ENCODE assay signal across 16 cellular contexts in the genomic region with DNA sequence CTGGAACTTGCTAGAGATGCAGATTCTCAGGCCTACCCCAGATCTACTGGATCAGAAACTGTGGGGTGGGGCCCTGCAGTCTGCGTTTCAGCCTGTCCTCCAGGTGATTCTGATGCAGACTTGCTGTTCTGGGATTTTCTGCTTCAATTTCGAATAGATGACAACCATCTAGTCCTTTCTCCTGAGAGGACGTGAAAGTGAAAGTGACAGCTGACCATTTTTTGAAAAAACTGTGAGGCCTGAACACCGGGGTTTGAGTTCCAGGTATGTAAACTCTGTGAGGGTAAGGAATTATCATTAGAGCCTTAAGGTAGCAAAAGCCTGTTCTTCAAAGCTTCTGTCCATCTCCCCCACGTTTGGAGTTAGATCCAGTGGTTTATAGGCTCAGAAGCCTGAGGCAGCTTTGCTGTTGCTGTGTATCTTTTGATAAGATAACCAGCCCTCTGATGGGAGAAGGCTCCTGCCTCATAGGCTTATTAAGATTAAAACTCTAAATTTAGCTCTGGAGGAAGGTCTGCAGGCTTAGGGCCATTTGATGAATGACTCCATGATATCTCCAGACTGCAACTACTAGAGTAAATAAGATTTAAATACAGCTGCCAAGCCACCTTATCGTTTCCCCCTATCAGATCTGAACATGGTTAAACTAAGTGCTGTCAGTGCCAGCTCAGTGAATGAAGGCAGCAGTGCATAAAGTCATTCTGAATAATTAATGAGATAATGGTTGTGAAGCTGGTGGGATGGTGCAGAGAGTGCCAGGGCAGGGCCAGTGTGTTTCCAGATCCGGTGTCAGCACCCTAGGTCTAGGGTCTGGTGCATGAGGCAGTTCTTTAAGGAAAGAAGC.
DNase-seq lines count a peak whose midpoint lies in the region; ATAC-seq and TF ChIP-seq lines count a peak whose summit lies in the region.
"Had no signal": no experiment of that assay in that cellular context is flagged by ENCODE, and none has a peak within 500 bp of the region (broad histone marks: within the 10 kb centered on the region; RNA-seq: fewer than 3 reads in every experiment).

No MANE protein-coding gene starts in this region.

- H2AFZ ChIP-seq in OCI-LY3 (ENCODE audit: low read depth, low read length): 0 out of 2 replicates have a peak overlapping the region, but pooled peaks have one; percentile 16

- no peaks in the 10 kb centered on the region for H3K79me2 ChIP-seq in OCI-LY3 (ENCODE audit: low read length)

- no peaks in the 10 kb centered on the region for H3K36me3 ChIP-seq in cardiac muscle cell
- H3K36me3 ChIP-seq in OCI-LY3 (replicated peaks; ENCODE audit: low read depth, low read length): no peaks in the 10 kb centered on the region
- H3K36me3 ChIP-seq in upper lobe of right lung: no peaks in the 10 kb centered on the region
- H3K36me3 ChIP-seq: breast epithelium, HAP-1, left ventricle myocardium inferior had no signal

- H4K20me1 ChIP-seq in OCI-LY3 (ENCODE audit: insufficient read depth, low read length): no peaks in the 10 kb centered on the region

- H3K4me3 ChIP-seq in cardiac muscle cell (no peak overlapping the region), OCI-LY3 (ENCODE audit: low read length) (no peak overlapping the region), upper lobe of right lung (no peak overlapping the region)
- H3K4me3 ChIP-seq: breast epithelium, HAP-1, left ventricle myocardium inferior, psoas muscle had no signal

- H3K27ac ChIP-seq in cardiac muscle cell: peak overlapping the region; percentile 55
- H3K27ac ChIP-seq in OCI-LY3 (ENCODE audit: low read length): no peak overlapping the region
- H3K27ac ChIP-seq in upper lobe of right lung: no peak overlapping the region
- H3K27ac ChIP-seq: breast epithelium, left ventricle myocardium inferior, psoas muscle had no signal

- no peak for TF ChIP-seq CTCF in cardiac muscle cell (IDR thresholded peaks at IDR 0.05; ENCODE audit: low read depth, low read length)
- TF ChIP-seq CTCF in OCI-LY3 (IDR thresholded peaks at IDR 0.05; ENCODE audit: low read depth, low read length): no peak
- no peak for TF ChIP-seq CTCF in upper lobe of right lung (IDR thresholded peaks at IDR 0.05)

- no peak for ATAC-seq in Right ventricle myocardium inferior
- ATAC-seq in upper lobe of right lung: peak; percentile 9
- no peak for ATAC-seq in GM19463 (IDR thresholded peaks at IDR 0.05; ENCODE audit: unreplicated experiment)
- ATAC-seq: natural killer cell, psoas muscle had no signal

- H3K9ac ChIP-seq in OCI-LY3 (ENCODE audit: low read length): no peak overlapping the region

- no peaks in the 10 kb centered on the region for H3K27me3 ChIP-seq in cardiac muscle cell
- H3K27me3 ChIP-seq in OCI-LY3 (ENCODE audit: low read depth, low read length): no peaks in the 10 kb centered on the region
- H3K27me3 ChIP-seq in upper lobe of right lung: no peaks in the 10 kb centered on the region
- H3K27me3 ChIP-seq: breast epithelium had no signal

- H3K4me1 ChIP-seq in cardiac muscle cell (ENCODE audit: low read depth) (peaks cover 30% of the 10 kb centered on the region), OCI-LY3 (ENCODE audit: low read length) (peaks cover 12% of the 10 kb centered on the region), upper lobe of right lung (no peaks in the 10 kb centered on the region)
- H3K4me1 ChIP-seq: breast epithelium, HAP-1, psoas muscle had no signal

- H3K9me3 ChIP-seq in cardiac muscle cell (ENCODE audit: low read depth) (no peaks in the 10 kb centered on the region), OCI-LY3 (ENCODE audit: insufficient read depth, low read length) (no peaks in the 10 kb centered on the region), upper lobe of right lung (no peaks in the 10 kb centered on the region)
- H3K9me3 ChIP-seq: breast epithelium, HAP-1, psoas muscle had no signal

- peak overlapping the region; percentile 32 for H3K4me2 ChIP-seq in OCI-LY3 (ENCODE audit: low read length)

- peak in 1 of 2 donors; percentile 44 for DNase-seq in cardiac muscle cell (ENCODE audit: low read depth in 1 of 2, low spot score in 1 of 2)
- no peak for DNase-seq in Right ventricle myocardium inferior (ENCODE audit: missing footprints)
- peak; percentile 73 for DNase-seq in NCI-H2081 treated with DMSO at 0.1 percent for 48 hours (lab: John Stamatoyannopoulos, UW)
- no peak for DNase-seq in upper lobe of right lung
- DNase-seq in NCI-H146 (lab: John Stamatoyannopoulos, UW): no peak
- no peak for DNase-seq in cerebellar cortex (ENCODE audit: low spot score)
- DNase-seq: ACHN; activated naive CD4-positive, alpha-beta T cell treated with anti-CD3 and anti-CD28 coated beads, Interleukin-2, amount 50 U/mL, for 16 hours; left ventricle myocardium inferior; natural killer cell; psoas muscle; stimulated activated CD4-positive, alpha-beta T cell treated with anti-CD3 and anti-CD28 coated beads, Interleukin-15, amount 100 ng/mL, for 24 hours had no signal

- intact Hi-C loops in Right ventricle myocardium inferior (cut with DNase I) (no loop called here), upper lobe of right lung (cut with DNase I) (no loop called here)
